In genomic region chr9:127079741-127080140, GRCh38 we compare ENCODE assay signal across 22 cellular contexts. TPM values are rescaled to one million over a fixed set of nuclear protein-coding genes. Genes with fewer than 3 reads are reported as not detected.
DNase-seq lines count a peak whose midpoint lies in the region; ATAC-seq, FAIRE-seq and TF ChIP-seq lines count a peak whose summit lies in the region.
"Had no signal": no experiment of that assay in that cellular context is flagged by ENCODE, and none has a peak within 500 bp of the region (broad histone marks: within the 10 kb centered on the region; RNA-seq: fewer than 3 reads in every experiment).

No MANE protein-coding gene starts in this region.

- CTCF ChIA-PET in activated CD8-positive, alpha-beta memory T cell treated with anti-CD3 and anti-CD28 coated beads, Interleukin-2, amount 10 ng/mL, durations not matched to agents 7 days and 5 days (lab: Charles Lee) = no interaction called here
- CTCF ChIA-PET in K562 (lab: Yijun Ruan, JAX; ENCODE audit: low intra/inter-chr PET ratio) = no interaction called here

- H3K36me3 ChIP-seq in K562 (ENCODE audit: control insufficient read depth, insufficient read depth, low read length) = no peaks in the 10 kb centered on the region
- H3K36me3 ChIP-seq: BE2C had no signal

- no peak for TF ChIP-seq RAD21 in K562 (CRISPR knock-in tag; conservative IDR thresholded peaks at IDR 0.05 in 1 of 2, IDR thresholded peaks at IDR 0.05 in 1 of 2)

- no peaks in the 10 kb centered on the region for H3K9me3 Mint-ChIP-seq in activated CD8-positive, alpha-beta memory T cell treated with anti-CD3 and anti-CD28 coated beads, Interleukin-2, amount 10 ng/mL, durations not matched to agents 7 days and 5 days (ENCODE audit: low read depth)
- H3K9me3 Mint-ChIP-seq: CD4-positive, alpha-beta T cell had no signal

- no peak overlapping the region for H3K27ac ChIP-seq in K562 (ENCODE audit: extremely low read depth, low read depth, low read length)
- H3K27ac ChIP-seq: HL-60 had no signal

- ATAC-seq in activated CD8-positive, alpha-beta memory T cell treated with anti-CD3 and anti-CD28 coated beads, Interleukin-2, amount 10 ng/mL, durations not matched to agents 7 days and 5 days = no peak
- no peak for ATAC-seq in K562
- peak; percentile 34 for ATAC-seq in left colon
- ATAC-seq in GM21381 (IDR thresholded peaks at IDR 0.05; ENCODE audit: unreplicated experiment) = no peak
- ATAC-seq in GM21526 (IDR thresholded peaks at IDR 0.05; ENCODE audit: low FRiP score, unreplicated experiment) = no peak
- ATAC-seq: HCT116 had no signal

- no peak overlapping the region for H3K4me3 ChIP-seq in K562

- no peak for TF ChIP-seq EP300 in K562 (IDR thresholded peaks at IDR 0.05; ENCODE audit: low read length)

- peaks cover 6% of the 10 kb centered on the region for H3K27me3 Mint-ChIP-seq in activated CD8-positive, alpha-beta memory T cell treated with anti-CD3 and anti-CD28 coated beads, Interleukin-2, amount 10 ng/mL, durations not matched to agents 7 days and 5 days

- no peak overlapping the region for H3K4me3 Mint-ChIP-seq in activated CD8-positive, alpha-beta memory T cell treated with anti-CD3 and anti-CD28 coated beads, Interleukin-2, amount 10 ng/mL, durations not matched to agents 7 days and 5 days
- H3K4me3 Mint-ChIP-seq: CD4-positive, alpha-beta T cell; HFFc6 had no signal

- no peaks in the 10 kb centered on the region for H3K36me3 Mint-ChIP-seq in activated CD8-positive, alpha-beta memory T cell treated with anti-CD3 and anti-CD28 coated beads, Interleukin-2, amount 10 ng/mL, durations not matched to agents 7 days and 5 days

- peaks cover 3% of the 10 kb centered on the region for H3K9me1 ChIP-seq in K562 (ENCODE audit: control insufficient read depth, insufficient read depth, low read length)

- no peak overlapping the region for H3K9ac ChIP-seq in K562 (ENCODE audit: insufficient read depth in 1 of 2, low read depth in 2 of 2, low read length in 2 of 2)

- H2AFZ ChIP-seq in K562 (ENCODE audit: low read depth, low read length) = no peak overlapping the region

- intact Hi-C loops in K562 (cut with micrococcal nuclease) (no loop called here), left colon (cut with DNase I, micrococcal nuclease) (no loop called here)

- BruUV-seq in K562 (replicated peaks; lab: Mats Ljungman, UMichigan) = no TSS peak

- peaks cover 3% of the 10 kb centered on the region for H3K4me1 Mint-ChIP-seq in activated CD8-positive, alpha-beta memory T cell treated with anti-CD3 and anti-CD28 coated beads, Interleukin-2, amount 10 ng/mL, durations not matched to agents 7 days and 5 days

- no peaks in the 10 kb centered on the region for H3K9me3 ChIP-seq in K562 (replicated peaks; ENCODE audit: control insufficient read depth, insufficient read depth, low read depth, low read length)
- H3K9me3 ChIP-seq: BE2C, Caco-2 had no signal

- no peak for TF ChIP-seq POLR2A in K562 (conservative IDR thresholded peaks at IDR 0.05)

- FAIRE-seq in K562 (lab: Jason Lieb, UNC) = no peak
- FAIRE-seq: A204.1, GM12892, GM18507 had no signal

- TF ChIP-seq CTCF in K562 (IDR thresholded peaks at IDR 0.05 in 2 of 3, conservative IDR thresholded peaks at IDR 0.05 in 1 of 3; ENCODE audit: insufficient read depth in 2 of 3, low read depth in 1 of 3, low read length in 3 of 3) = no peak

- WGBS in K562 (ENCODE audit: insufficient coverage, low coverage, missing lambda C conversion rate) = 2% methylated on average over 4 of the region's 4 CpGs

- DNase-seq in activated CD8-positive, alpha-beta memory T cell treated with anti-CD3 and anti-CD28 coated beads, Interleukin-2, amount 10 ng/mL, durations not matched to agents 7 days and 5 days = peak; percentile 30
- DNase-seq in K562 (ENCODE audit: extremely low read depth in 1 of 4, low spot score in 3 of 4) (no peak), left colon (no peak), NCI-H2171 (lab: John Stamatoyannopoulos, UW) (no peak)
- DNase-seq: ACHN; BE2C; C1 segment of cervical spinal cord; Caco-2; CD4-positive, alpha-beta T cell; DMS153; DMS79; GDM1; GOT3; H7; HFFc6 had no signal

- POLR2A ChIA-PET in K562 (lab: Yijun Ruan, JAX) = interaction anchor here (1.0 to 1.1 kb wide), 2 partner anchors 10 to 15 kb away, joined by 3 to 6 read pairs; no protein-coding TSS in a partner anchor

- H3K79me2 ChIP-seq in K562 (ENCODE audit: control insufficient read depth, insufficient read depth, low read length) = no peaks in the 10 kb centered on the region

- H3K4me2 ChIP-seq in K562 (ENCODE audit: insufficient read depth, low read length) = no peak overlapping the region

- H3K4me1 ChIP-seq in K562 (replicated peaks in 1 of 2; ENCODE audit: control insufficient read depth in 2 of 2, insufficient read depth in 2 of 2, low read length in 2 of 2) = no peaks in the 10 kb centered on the region; a peak in 1 of 5 replicates
- H3K4me1 ChIP-seq: BE2C had no signal

- H3K27ac Mint-ChIP-seq in activated CD8-positive, alpha-beta memory T cell treated with anti-CD3 and anti-CD28 coated beads, Interleukin-2, amount 10 ng/mL, durations not matched to agents 7 days and 5 days = no peak overlapping the region
- H3K27ac Mint-ChIP-seq: CD4-positive, alpha-beta T cell; HFFc6 had no signal

- peaks cover 0 to 43% of the 10 kb centered on the region in 2 experiments; a peak in 3 of 5 replicates for H3K27me3 ChIP-seq in K562 (ENCODE audit: control insufficient read depth in 2 of 2, insufficient read depth in 2 of 2, low read length in 2 of 2)
- H3K27me3 ChIP-seq: BE2C had no signal

- 0 out of 2 replicates have a peak, but pooled peaks cover 3% of the 10 kb centered on the region for H4K20me1 ChIP-seq in K562 (replicated peaks; ENCODE audit: control insufficient read depth, insufficient read depth, low read length)

- in situ Hi-C loops in K562 (cut with MboI) = loop anchor here (10.0 kb wide), 1 partner anchor 245 kb away; no protein-coding TSS in a partner anchor

TF ChIP-seq in K562, 482 proteins besides CTCF, POLR2A, EP300 and RAD21:
- TF ChIP-seq ID3 (CRISPR knock-in tag; IDR thresholded peaks at IDR 0.05) (no peak), ID3 (tag; IDR thresholded peaks at IDR 0.05) (no peak), CEBPG (CRISPR knock-in tag; IDR thresholded peaks at IDR 0.05) (no peak), CEBPG (tag; conservative IDR thresholded peaks at IDR 0.05 in 1 of 2, IDR thresholded peaks at IDR 0.05 in 1 of 2) (peak in 1 of 2 experiments; percentile 26; a peak in 1 of 4 replicates), ARID2 (IDR thresholded peaks at IDR 0.05) (no peak), CEBPB (tag; IDR thresholded peaks at IDR 0.05) (0 out of 2 replicates have a peak, but pooled peaks have one; percentile 34), TCF3 (CRISPR knock-in tag; IDR thresholded peaks at IDR 0.05) (no peak), HNRNPH1 (optimal IDR thresholded peaks at IDR 0.05; ENCODE audit: low read depth, low read length) (no peak), STAT5A (IDR thresholded peaks at IDR 0.05; ENCODE audit: borderline replicate concordance, low read length) (no peak), HMBOX1 (IDR thresholded peaks at IDR 0.05) (no peak), RBM15 (IDR thresholded peaks at IDR 0.05; ENCODE audit: insufficient read depth, low read length) (no peak), CBX2 (IDR thresholded peaks at IDR 0.05; ENCODE audit: insufficient read depth, low read length, poor library complexity, severe bottlenecking) (no peak), FOXP1 (CRISPR knock-in tag; IDR thresholded peaks at IDR 0.05) (no peak), CAMTA2 (CRISPR knock-in tag; conservative IDR thresholded peaks at IDR 0.05) (no peak)

RNA-seq across cellular contexts. Expression of gene ANGPTL2, which starts 42.7 kb away (rescaled TPM):
- not detected for total RNA-seq in activated CD8-positive, alpha-beta memory T cell treated with anti-CD3 and anti-CD28 coated beads, Interleukin-2, amount 10 ng/mL, durations not matched to agents 7 days and 5 days
- not detected in 2 replicates for total RNA-seq in K562 (2011; cell fraction: chromatin; rRNA removed; ENCODE audit: low replicate concordance)
- total RNA-seq in K562 (2011; cell fraction: nucleolus; rRNA removed) = not detected in 2 replicates
- not detected in 2 replicates for total RNA-seq in K562 (2011; cell fraction: nucleoplasm; rRNA removed)
- total RNA-seq in K562 (2014; rRNA removed) (not detected in 2 replicates), K562 (2014; rRNA removed; fragmentation: Illumina TruSeq; extraction: Trizol) (not detected in 2 replicates), K562 (2015; rRNA removed; fragmentation: Illumina TruSeq; extraction: Trizol) (not detected in 2 replicates), K562 (2021) (not detected in 2 replicates), left colon (10 to 100 TPM in 1 of 2 donors, 1 to 10 TPM in 1; 6.0 to 12.0 TPM)
- polyA plus RNA-seq in K562 (2011; rRNA removed) (not detected in 2 replicates), K562 (2014; fragmentation: Illumina TruSeq; extraction: Trizol) (not detected in 2 replicates), K562 (2014; fragmentation: Nextera tagmentation; extraction: Ambion mirVana) (not detected), K562 (2014; rRNA removed) (not detected in 2 replicates)
- 0.01 TPM in 1 of 2 replicates, not detected in the other for polyA plus RNA-seq in K562 (2011; cell fraction: cytosol; rRNA removed)
- polyA plus RNA-seq in K562 (2011; cell fraction: nucleus; rRNA removed) = not detected in 2 replicates
- polyA plus RNA-seq in K562 (2012) = 0.03 TPM in 1 of 2 replicates, not detected in the other
- polyA minus RNA-seq in K562 (2011; rRNA and poly(A)+ RNA removed) = not detected in 2 replicates
- polyA minus RNA-seq in K562 (2011; cell fraction: cytosol; rRNA and poly(A)+ RNA removed) = not detected in 2 replicates
- not detected in 2 replicates for polyA minus RNA-seq in K562 (2011; cell fraction: nucleus; rRNA and poly(A)+ RNA removed)
- total RNA-seq: Caco-2; CD4-positive, alpha-beta T cell had no signal

Comparison
In these comparisons a context has a peak if more than half of its experiments do, and no peak if none do; other contexts are left out.
1. RNA of gene ANGPTL2, which starts 42.7 kb away (total RNA-seq): 6.0 to 12.0 TPM in left colon; not detected in activated CD8-positive, alpha-beta memory T cell treated with anti-CD3 and anti-CD28 coated beads, Interleukin-2, amount 10 ng/mL, durations not matched to agents 7 days and 5 days and not detected in K562; every median in the first group is over 4 times any median in the second.